Comparison of ENCODE assay signal across 9 cellular contexts in genomic region chr1:12614402-12615165, GRCh38. TPM values are rescaled to one million over a fixed set of nuclear protein-coding genes. Genes with fewer than 3 reads are reported as not detected.
DNase-seq lines count a peak whose midpoint lies in the region; ATAC-seq, FAIRE-seq and TF ChIP-seq lines count a peak whose summit lies in the region.
"Had no signal": no experiment of that assay in that cellular context is flagged by ENCODE, and none has a peak within 500 bp of the region (broad histone marks: within the 10 kb centered on the region; RNA-seq: fewer than 3 reads in every experiment).

No MANE protein-coding gene starts in this region.

- TF ChIP-seq CTCF in heart left ventricle (IDR thresholded peaks at IDR 0.05) (no peak), D721Med (IDR thresholded peaks at IDR 0.05; ENCODE audit: insufficient read depth, missing control alignments) (no peak)

- intact Hi-C loops in heart left ventricle (cut with DNase I) = loop anchor here in 8 of 10 donors (2.0 to 10.0 kb wide), 14 partner anchors 14 to 272 kb away; no protein-coding TSS in a partner anchor
- intact Hi-C loops in Right ventricle myocardium inferior (cut with DNase I) = loop anchor here (5.0 to 10.0 kb wide), 2 partner anchors 62 to 270 kb away; no protein-coding TSS in a partner anchor

- DNase-seq in heart left ventricle (no peak), Right ventricle myocardium inferior (ENCODE audit: missing footprints) (no peak), D721Med (ENCODE audit: insufficient read length, low spot score) (no peak), islet precursor cell (no peak)
- DNase-seq in central memory CD8-positive, alpha-beta T cell (ENCODE audit: low spot score in 2 of 2) = no peak

- H3K4me3 Mint-ChIP-seq in central memory CD8-positive, alpha-beta T cell = peak overlapping the region; percentile 99

- no peaks in the 10 kb centered on the region for H3K27me3 Mint-ChIP-seq in central memory CD8-positive, alpha-beta T cell

- no peak for ATAC-seq in heart left ventricle
- no peak for ATAC-seq in Right ventricle myocardium inferior
- ATAC-seq in central memory CD8-positive, alpha-beta T cell (replicated peaks; ENCODE audit: extremely low read depth, poor library complexity, severe bottlenecking) = no peak
- ATAC-seq in esophagus mucosa = no peak

- TF ChIP-seq POLR2A in heart left ventricle (IDR thresholded peaks at IDR 0.05) = no peak

- H3K4me1 Mint-ChIP-seq in central memory CD8-positive, alpha-beta T cell = peaks cover 77% of the 10 kb centered on the region

- H3K27me3 ChIP-seq in heart left ventricle (no peaks in the 10 kb centered on the region), muscle layer of colon (ENCODE audit: control insufficient read depth in 1 of 2, insufficient read depth in 2 of 2, low read length in 2 of 2) (no peaks in the 10 kb centered on the region)

- H3K4me3 ChIP-seq in heart left ventricle (peak overlapping the region in 10 of 12 donors; percentile 63 to 97 (median 82)), muscle layer of colon (ENCODE audit: low read depth in 1 of 2, low read length in 2 of 2) (peak overlapping the region in 1 of 2 donors; percentile 82), urinary bladder (ENCODE audit: low read depth, low read length) (peak overlapping the region; percentile 69)

- FAIRE-seq in D721Med (lab: Jason Lieb, UNC) = no peak
- FAIRE-seq: GM19239 had no signal

- H3K36me3 ChIP-seq in heart left ventricle (peaks cover 0 to 34% (median 14%) of the 10 kb centered on the region in 9 donors), muscle layer of colon (ENCODE audit: insufficient read depth, low read length) (peaks cover 18% of the 10 kb centered on the region), urinary bladder (ENCODE audit: insufficient read depth) (no peaks in the 10 kb centered on the region)

- peak overlapping the region; percentile 84 for H3K27ac Mint-ChIP-seq in central memory CD8-positive, alpha-beta T cell (ENCODE audit: low read depth)

- H3K4me1 ChIP-seq in heart left ventricle = peaks cover 0 to 43% (median 31%) of the 10 kb centered on the region in 12 donors
- H3K4me1 ChIP-seq in muscle layer of colon (ENCODE audit: insufficient read depth, low read length) = peaks cover 39% of the 10 kb centered on the region
- peaks cover 2% of the 10 kb centered on the region for H3K4me1 ChIP-seq in urinary bladder (ENCODE audit: insufficient read depth)

- H3K9me3 Mint-ChIP-seq in central memory CD8-positive, alpha-beta T cell = no peaks in the 10 kb centered on the region

- H3K36me3 Mint-ChIP-seq in central memory CD8-positive, alpha-beta T cell (ENCODE audit: insufficient read depth) = peaks cover 28% of the 10 kb centered on the region

- WGBS in heart left ventricle, 4 donors = 70 to 83% (median 77%) methylated on average over 7 of the region's 7 CpGs
- WGBS in urinary bladder = 80% methylated on average over 7 of the region's 7 CpGs

- H3K9ac ChIP-seq in muscle layer of colon (ENCODE audit: low read length) = peak overlapping the region; percentile 34

- H3K27ac ChIP-seq in heart left ventricle (peak overlapping the region; percentile 91 to 98 (median 95)), muscle layer of colon (ENCODE audit: low read depth, low read length) (peak overlapping the region; percentile 97), urinary bladder (ENCODE audit: low read depth) (no peak overlapping the region)

- H3K9me3 ChIP-seq in heart left ventricle (no peaks in the 10 kb centered on the region), muscle layer of colon (ENCODE audit: low read length) (no peaks in the 10 kb centered on the region)

RNA-seq across cellular contexts. Expression of gene DHRS3, which starts 3.4 kb away (rescaled TPM):
- 10 to 100 TPM; 28.6 to 84.0 (median 59.9) TPM for total RNA-seq in heart left ventricle
- polyA plus RNA-seq in heart left ventricle = 100 to 1,000 TPM in 1 of 2 donors, 10 to 100 TPM in 1; 39.7 to 102 TPM
- total RNA-seq in Right ventricle myocardium inferior = 81.0 TPM
- total RNA-seq in urinary bladder = 83.2 TPM
- 62.1 TPM for polyA plus RNA-seq in urinary bladder
- total RNA-seq in esophagus mucosa = 116 TPM

RNA-seq across cellular contexts. Expression of gene AADACL4, which starts 29.3 kb away (rescaled TPM):
- not detected for total RNA-seq in heart left ventricle
- not detected for polyA plus RNA-seq in heart left ventricle
- not detected for total RNA-seq in Right ventricle myocardium inferior
- 0.37 TPM for total RNA-seq in urinary bladder
- polyA plus RNA-seq in urinary bladder = not detected
- total RNA-seq in esophagus mucosa = not detected
